ENCODE assay signal across 21 cellular contexts in the genomic region with DNA sequence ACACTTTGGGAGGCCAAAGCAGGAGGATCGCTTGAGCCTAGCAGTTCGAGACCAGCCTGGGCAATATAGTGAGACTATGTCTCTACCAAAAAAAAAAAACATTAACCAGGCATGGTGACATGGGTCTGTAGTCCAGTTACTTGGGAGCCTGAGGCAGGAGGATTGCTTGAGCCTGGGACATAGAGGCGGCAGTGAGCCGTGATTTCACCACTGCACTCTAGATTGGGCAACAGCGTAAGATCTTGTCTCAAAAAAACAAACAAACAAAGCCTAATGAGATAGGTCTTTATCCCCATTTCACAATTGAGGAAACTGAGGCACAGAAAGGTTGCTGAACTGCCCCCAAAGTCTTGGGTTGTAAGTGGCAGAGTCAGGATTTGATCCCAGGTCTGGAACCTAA.
"Had no signal": no experiment of that assay in that cellular context is flagged by ENCODE, and none has a peak within 500 bp of the region (broad histone marks: within the 10 kb centered on the region; RNA-seq: fewer than 3 reads in every experiment).

No MANE protein-coding gene starts in this region.

- H3K27ac ChIP-seq: adrenal gland, ascending aorta, upper lobe of right lung had no signal

- H3K4me3 ChIP-seq: adrenal gland, ascending aorta, hepatocyte, upper lobe of right lung had no signal

- ATAC-seq: esophagus mucosa, left ventricle myocardium superior, sciatic nerve had no signal

- H3K36me3 ChIP-seq: adrenal gland, ascending aorta, upper lobe of right lung had no signal

- H3K9me3 ChIP-seq: adrenal gland, ascending aorta, upper lobe of right lung had no signal

- H3K4me1 ChIP-seq: ascending aorta had no signal

- H3K4me2 ChIP-seq: hepatocyte had no signal

- H3K36me3 Mint-ChIP-seq: activated CD8-positive, alpha-beta memory T cell treated with anti-CD3 and anti-CD28 coated beads, Interleukin-2, amount 10 ng/mL, durations not matched to agents 7 days and 5 days; activated naive CD8-positive, alpha-beta T cell had no signal

- H3K27ac Mint-ChIP-seq: activated CD4-positive, alpha-beta T cell treated with anti-CD3 and anti-CD28 coated beads, Interleukin-2, amount 10 ng/mL, durations not matched to agents 7 days and 5 days; activated CD8-positive, alpha-beta memory T cell treated with anti-CD3 and anti-CD28 coated beads, Interleukin-2, amount 10 ng/mL, durations not matched to agents 7 days and 5 days; activated naive CD8-positive, alpha-beta T cell had no signal

- H2AFZ ChIP-seq: hepatocyte had no signal

- H3K4me3 Mint-ChIP-seq: activated CD4-positive, alpha-beta T cell treated with anti-CD3 and anti-CD28 coated beads, Interleukin-2, amount 10 ng/mL, durations not matched to agents 7 days and 5 days; activated CD8-positive, alpha-beta memory T cell treated with anti-CD3 and anti-CD28 coated beads, Interleukin-2, amount 10 ng/mL, durations not matched to agents 7 days and 5 days; activated CD8-positive, alpha-beta T cell treated with anti-CD3 and anti-CD28 coated beads for 36 hours; activated naive CD8-positive, alpha-beta T cell; neural crest cell; T-helper 1 cell treated with Interleukin-12 subunit alpha and Interleukin-12 subunit beta and Interleukin-4 antibody, amounts not matched to agents 30 μg/mL and 1 μg/mL, for 36 hours had no signal

- H3K9me3 Mint-ChIP-seq: activated CD4-positive, alpha-beta T cell treated with anti-CD3 and anti-CD28 coated beads, Interleukin-2, amount 10 ng/mL, durations not matched to agents 7 days and 5 days; activated CD8-positive, alpha-beta T cell treated with anti-CD3 and anti-CD28 coated beads for 36 hours; T-helper 1 cell treated with Interleukin-12 subunit alpha and Interleukin-12 subunit beta and Interleukin-4 antibody, amounts not matched to agents 30 μg/mL and 1 μg/mL, for 36 hours had no signal

- H3K79me2 ChIP-seq: hepatocyte had no signal

- H3K27me3 ChIP-seq: adrenal gland, ascending aorta, hepatocyte, upper lobe of right lung had no signal

- DNase-seq: activated CD4-positive, alpha-beta T cell treated with anti-CD3 and anti-CD28 coated beads, Interleukin-2, amount 10 ng/mL, durations not matched to agents 7 days and 5 days; activated CD4-positive, CD25-positive, alpha-beta regulatory T cell; activated CD8-positive, alpha-beta memory T cell treated with anti-CD3 and anti-CD28 coated beads, Interleukin-2, amount 10 ng/mL, durations not matched to agents 7 days and 5 days; adrenal gland; central memory CD4-positive, alpha-beta T cell; effector memory CD4-positive, alpha-beta T cell; foreskin melanocyte; left ventricle myocardium superior; occipital lobe; posterior cingulate gyrus; stimulated activated CD4-positive, alpha-beta T cell treated with anti-CD3 and anti-CD28 coated beads, Interleukin-2, amount 100 ng/mL, for 48 hours; stimulated activated naive CD4-positive, alpha-beta T cell treated with Interleukin-2 at 50 U/mL for 16 hours; upper lobe of right lung had no signal
